Comparison of ENCODE assay signal across 18 cellular contexts in genomic region chr1:93262645-93263044, GRCh38.
"Had no signal": no experiment of that assay in that cellular context is flagged by ENCODE, and none has a peak within 500 bp of the region (broad histone marks: within the 10 kb centered on the region; RNA-seq: fewer than 3 reads in every experiment).

No MANE protein-coding gene starts in this region.

- H3K4me3 ChIP-seq: colonic mucosa, heart left ventricle, lung, ovary, right atrium auricular region had no signal

- H3K9me3 ChIP-seq: colonic mucosa had no signal

- DNase-seq: colonic mucosa; dermis blood vessel endothelial cell; heart left ventricle; hippocampal formation; left colon; left ventricle myocardium superior; mesenchymal stem cell; naive thymus-derived CD4-positive, alpha-beta T cell; nephron progenitor cell; ovary; small intestine; stimulated activated CD4-positive, alpha-beta T cell treated with anti-CD3 and anti-CD28 coated beads, Interleukin-2, amount 100 ng/mL, for 48 hours; stimulated activated naive CD4-positive, alpha-beta T cell treated with Interleukin-2 at 50 U/mL for 16 hours; trophoblast cell had no signal

- H3K4me1 ChIP-seq: colonic mucosa, heart left ventricle, right atrium auricular region had no signal

- ATAC-seq: heart left ventricle; left colon; left ventricle myocardium superior; naive thymus-derived CD4-positive, alpha-beta T cell had no signal

- FAIRE-seq: frontal cortex, small intestine had no signal

- H3K27me3 ChIP-seq: colonic mucosa, heart left ventricle, neutrophil, ovary, right atrium auricular region had no signal

- H3K27ac ChIP-seq: colonic mucosa, heart left ventricle, neutrophil, ovary, right atrium auricular region had no signal

- H3K36me3 ChIP-seq: colonic mucosa, ovary had no signal
